1 cellular context compared by ENCODE assay signal in the genomic region with DNA sequence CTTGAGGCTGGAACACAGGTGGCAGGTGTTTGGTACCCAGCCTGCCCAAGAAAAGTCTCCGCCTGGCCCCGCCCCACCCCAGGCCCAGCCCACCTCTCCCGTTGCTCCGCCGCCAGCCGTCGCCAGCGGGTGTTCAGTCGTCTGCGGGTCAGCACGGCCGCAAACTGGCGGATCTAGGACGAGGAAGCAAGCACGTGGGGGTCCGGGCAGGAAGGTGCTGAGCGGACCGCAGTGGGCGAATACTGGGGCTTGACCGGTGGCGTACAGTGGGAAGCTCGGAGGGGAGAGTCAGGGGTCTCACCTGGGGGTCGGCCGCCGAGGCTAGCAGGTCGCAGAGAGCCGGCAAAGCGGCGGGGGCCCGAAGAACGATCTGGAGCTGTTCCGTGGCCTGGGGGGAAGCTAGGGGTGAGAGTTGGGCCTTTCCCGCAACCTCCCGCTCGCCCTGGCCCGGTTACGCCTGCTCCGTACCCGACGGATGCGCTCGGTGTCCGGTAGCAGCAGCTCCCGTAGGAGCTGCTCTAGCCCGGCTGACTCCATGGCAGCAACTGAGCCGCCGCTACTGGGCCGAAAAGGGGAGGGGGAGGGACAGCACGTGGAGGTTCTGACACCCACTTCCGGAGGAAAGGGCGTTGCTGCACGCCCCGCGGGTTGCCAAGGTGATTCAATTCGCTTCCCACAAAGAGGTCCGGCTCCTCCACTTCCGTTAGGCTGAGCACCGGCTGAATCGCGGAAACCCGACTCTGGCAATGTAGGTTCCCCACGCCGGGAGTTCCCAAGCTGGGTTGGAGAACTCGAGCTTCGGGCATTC.
TF ChIP-seq lines count a peak whose summit lies in the region.

A gene with protein sequence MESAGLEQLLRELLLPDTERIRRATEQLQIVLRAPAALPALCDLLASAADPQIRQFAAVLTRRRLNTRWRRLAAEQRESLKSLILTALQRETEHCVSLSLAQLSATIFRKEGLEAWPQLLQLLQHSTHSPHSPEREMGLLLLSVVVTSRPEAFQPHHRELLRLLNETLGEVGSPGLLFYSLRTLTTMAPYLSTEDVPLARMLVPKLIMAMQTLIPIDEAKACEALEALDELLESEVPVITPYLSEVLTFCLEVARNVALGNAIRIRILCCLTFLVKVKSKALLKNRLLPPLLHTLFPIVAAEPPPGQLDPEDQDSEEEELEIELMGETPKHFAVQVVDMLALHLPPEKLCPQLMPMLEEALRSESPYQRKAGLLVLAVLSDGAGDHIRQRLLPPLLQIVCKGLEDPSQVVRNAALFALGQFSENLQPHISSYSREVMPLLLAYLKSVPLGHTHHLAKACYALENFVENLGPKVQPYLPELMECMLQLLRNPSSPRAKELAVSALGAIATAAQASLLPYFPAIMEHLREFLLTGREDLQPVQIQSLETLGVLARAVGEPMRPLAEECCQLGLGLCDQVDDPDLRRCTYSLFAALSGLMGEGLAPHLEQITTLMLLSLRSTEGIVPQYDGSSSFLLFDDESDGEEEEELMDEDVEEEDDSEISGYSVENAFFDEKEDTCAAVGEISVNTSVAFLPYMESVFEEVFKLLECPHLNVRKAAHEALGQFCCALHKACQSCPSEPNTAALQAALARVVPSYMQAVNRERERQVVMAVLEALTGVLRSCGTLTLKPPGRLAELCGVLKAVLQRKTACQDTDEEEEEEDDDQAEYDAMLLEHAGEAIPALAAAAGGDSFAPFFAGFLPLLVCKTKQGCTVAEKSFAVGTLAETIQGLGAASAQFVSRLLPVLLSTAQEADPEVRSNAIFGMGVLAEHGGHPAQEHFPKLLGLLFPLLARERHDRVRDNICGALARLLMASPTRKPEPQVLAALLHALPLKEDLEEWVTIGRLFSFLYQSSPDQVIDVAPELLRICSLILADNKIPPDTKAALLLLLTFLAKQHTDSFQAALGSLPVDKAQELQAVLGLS (minus strand): TSS at position 566 of the 808 bp plus-strand sequence. CDS start 29 bp downstream, at position 537.

TF ChIP-seq in WTC11, 78 proteins besides CTCF, POLR2A, EP300 and RAD21 (continued from another document and continues in another):
- TF ChIP-seq, protein P1, sequence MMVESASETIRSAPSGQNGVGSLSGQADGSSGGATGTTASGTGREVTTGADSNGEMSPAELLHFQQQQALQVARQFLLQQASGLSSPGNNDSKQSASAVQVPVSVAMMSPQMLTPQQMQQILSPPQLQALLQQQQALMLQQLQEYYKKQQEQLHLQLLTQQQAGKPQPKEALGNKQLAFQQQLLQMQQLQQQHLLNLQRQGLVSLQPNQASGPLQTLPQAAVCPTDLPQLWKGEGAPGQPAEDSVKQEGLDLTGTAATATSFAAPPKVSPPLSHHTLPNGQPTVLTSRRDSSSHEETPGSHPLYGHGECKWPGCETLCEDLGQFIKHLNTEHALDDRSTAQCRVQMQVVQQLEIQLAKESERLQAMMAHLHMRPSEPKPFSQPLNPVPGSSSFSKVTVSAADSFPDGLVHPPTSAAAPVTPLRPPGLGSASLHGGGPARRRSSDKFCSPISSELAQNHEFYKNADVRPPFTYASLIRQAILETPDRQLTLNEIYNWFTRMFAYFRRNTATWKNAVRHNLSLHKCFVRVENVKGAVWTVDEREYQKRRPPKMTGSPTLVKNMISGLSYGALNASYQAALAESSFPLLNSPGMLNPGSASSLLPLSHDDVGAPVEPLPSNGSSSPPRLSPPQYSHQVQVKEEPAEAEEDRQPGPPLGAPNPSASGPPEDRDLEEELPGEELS (CRISPR knock-in tag; IDR thresholded peaks at IDR 0.05), result 0 out of 2 replicates have a peak, but pooled peaks have one; percentile 52
- TF ChIP-seq ZNF219 (CRISPR knock-in tag; IDR thresholded peaks at IDR 0.05; ENCODE audit: borderline replicate concordance) (peak; percentile 33; the same call in 1 of the 2 replicates), ESRRA (CRISPR knock-in tag; IDR thresholded peaks at IDR 0.05; ENCODE audit: borderline replicate concordance) (peak; percentile 90; the same call in 1 of the 2 replicates), RELA (CRISPR knock-in tag; IDR thresholded peaks at IDR 0.05; ENCODE audit: borderline replicate concordance) (0 out of 2 replicates have a peak, but pooled peaks have one; percentile 55), ZNF232 (CRISPR knock-in tag; IDR thresholded peaks at IDR 0.05) (peak; percentile 63; the same call in 1 of the 2 replicates), NFYB (CRISPR knock-in tag; conservative IDR thresholded peaks at IDR 0.05; ENCODE audit: low read depth) (no peak), NR1H2 (CRISPR knock-in tag; IDR thresholded peaks at IDR 0.05) (peak; percentile 74; the same call in 1 of the 2 replicates), ZNF423 (CRISPR knock-in tag; IDR thresholded peaks at IDR 0.05) (no peak), NR3C1 (CRISPR knock-in tag; conservative IDR thresholded peaks at IDR 0.05; ENCODE audit: low read depth) (peak; percentile 87; the same call in 1 of the 2 replicates), ZBTB21 (CRISPR knock-in tag; IDR thresholded peaks at IDR 0.05; ENCODE audit: borderline replicate concordance) (peak; percentile 82), FOXK1 (CRISPR knock-in tag; IDR thresholded peaks at IDR 0.05) (peak; percentile 85), ETV6 (CRISPR knock-in tag; IDR thresholded peaks at IDR 0.05) (peak; percentile 47; the same call in 1 of the 2 replicates), TP53 (CRISPR knock-in tag; IDR thresholded peaks at IDR 0.05) (peak; percentile 84), ATF1 (CRISPR knock-in tag; IDR thresholded peaks at IDR 0.05) (0 out of 2 replicates have a peak, but pooled peaks have one; percentile 39), PRRX2 (CRISPR knock-in tag; IDR thresholded peaks at IDR 0.05) (0 out of 2 replicates have a peak, but pooled peaks have one; percentile 39), ZNF416 (CRISPR knock-in tag; IDR thresholded peaks at IDR 0.05) (no peak), NR2C2 (CRISPR knock-in tag; IDR thresholded peaks at IDR 0.05) (no peak), ZNF317 (CRISPR knock-in tag; IDR thresholded peaks at IDR 0.05; ENCODE audit: borderline replicate concordance, low read depth) (no peak), SP1 (CRISPR knock-in tag; conservative IDR thresholded peaks at IDR 0.05) (peak; percentile 88), MXD4 (CRISPR knock-in tag; IDR thresholded peaks at IDR 0.05; ENCODE audit: borderline replicate concordance) (no peak), SMAD3 (CRISPR knock-in tag; IDR thresholded peaks at IDR 0.05; ENCODE audit: borderline replicate concordance) (peak; percentile 82; the same call in 1 of the 2 replicates), GTF2I (CRISPR knock-in tag; conservative IDR thresholded peaks at IDR 0.05) (no peak), ZNF138 (CRISPR knock-in tag; conservative IDR thresholded peaks at IDR 0.05) (peak; percentile 72; the same call in 1 of the 2 replicates), CREM (CRISPR knock-in tag; IDR thresholded peaks at IDR 0.05) (peak; percentile 71), CBFB (CRISPR knock-in tag; IDR thresholded peaks at IDR 0.05; ENCODE audit: low read depth) (peak; percentile 82; the same call in 1 of the 2 replicates), ZNF396 (CRISPR knock-in tag; IDR thresholded peaks at IDR 0.05; ENCODE audit: borderline replicate concordance) (no peak), ELF4 (CRISPR knock-in tag; IDR thresholded peaks at IDR 0.05; ENCODE audit: low read depth) (no peak), TEAD1 (CRISPR knock-in tag; IDR thresholded peaks at IDR 0.05) (peak; percentile 68)
- TF ChIP-seq, protein P2, sequence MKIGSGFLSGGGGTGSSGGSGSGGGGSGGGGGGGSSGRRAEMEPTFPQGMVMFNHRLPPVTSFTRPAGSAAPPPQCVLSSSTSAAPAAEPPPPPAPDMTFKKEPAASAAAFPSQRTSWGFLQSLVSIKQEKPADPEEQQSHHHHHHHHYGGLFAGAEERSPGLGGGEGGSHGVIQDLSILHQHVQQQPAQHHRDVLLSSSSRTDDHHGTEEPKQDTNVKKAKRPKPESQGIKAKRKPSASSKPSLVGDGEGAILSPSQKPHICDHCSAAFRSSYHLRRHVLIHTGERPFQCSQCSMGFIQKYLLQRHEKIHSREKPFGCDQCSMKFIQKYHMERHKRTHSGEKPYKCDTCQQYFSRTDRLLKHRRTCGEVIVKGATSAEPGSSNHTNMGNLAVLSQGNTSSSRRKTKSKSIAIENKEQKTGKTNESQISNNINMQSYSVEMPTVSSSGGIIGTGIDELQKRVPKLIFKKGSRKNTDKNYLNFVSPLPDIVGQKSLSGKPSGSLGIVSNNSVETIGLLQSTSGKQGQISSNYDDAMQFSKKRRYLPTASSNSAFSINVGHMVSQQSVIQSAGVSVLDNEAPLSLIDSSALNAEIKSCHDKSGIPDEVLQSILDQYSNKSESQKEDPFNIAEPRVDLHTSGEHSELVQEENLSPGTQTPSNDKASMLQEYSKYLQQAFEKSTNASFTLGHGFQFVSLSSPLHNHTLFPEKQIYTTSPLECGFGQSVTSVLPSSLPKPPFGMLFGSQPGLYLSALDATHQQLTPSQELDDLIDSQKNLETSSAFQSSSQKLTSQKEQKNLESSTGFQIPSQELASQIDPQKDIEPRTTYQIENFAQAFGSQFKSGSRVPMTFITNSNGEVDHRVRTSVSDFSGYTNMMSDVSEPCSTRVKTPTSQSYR (CRISPR knock-in tag; IDR thresholded peaks at IDR 0.05), result no peak
- TF ChIP-seq, protein P3, sequence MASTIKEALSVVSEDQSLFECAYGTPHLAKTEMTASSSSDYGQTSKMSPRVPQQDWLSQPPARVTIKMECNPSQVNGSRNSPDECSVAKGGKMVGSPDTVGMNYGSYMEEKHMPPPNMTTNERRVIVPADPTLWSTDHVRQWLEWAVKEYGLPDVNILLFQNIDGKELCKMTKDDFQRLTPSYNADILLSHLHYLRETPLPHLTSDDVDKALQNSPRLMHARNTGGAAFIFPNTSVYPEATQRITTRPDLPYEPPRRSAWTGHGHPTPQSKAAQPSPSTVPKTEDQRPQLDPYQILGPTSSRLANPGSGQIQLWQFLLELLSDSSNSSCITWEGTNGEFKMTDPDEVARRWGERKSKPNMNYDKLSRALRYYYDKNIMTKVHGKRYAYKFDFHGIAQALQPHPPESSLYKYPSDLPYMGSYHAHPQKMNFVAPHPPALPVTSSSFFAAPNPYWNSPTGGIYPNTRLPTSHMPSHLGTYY (CRISPR knock-in tag; IDR thresholded peaks at IDR 0.05), result no peak
- TF ChIP-seq, protein P4, sequence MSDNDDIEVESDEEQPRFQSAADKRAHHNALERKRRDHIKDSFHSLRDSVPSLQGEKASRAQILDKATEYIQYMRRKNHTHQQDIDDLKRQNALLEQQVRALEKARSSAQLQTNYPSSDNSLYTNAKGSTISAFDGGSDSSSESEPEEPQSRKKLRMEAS (CRISPR knock-in tag; IDR thresholded peaks at IDR 0.05), result peak; percentile 97
- TF ChIP-seq, protein P5, sequence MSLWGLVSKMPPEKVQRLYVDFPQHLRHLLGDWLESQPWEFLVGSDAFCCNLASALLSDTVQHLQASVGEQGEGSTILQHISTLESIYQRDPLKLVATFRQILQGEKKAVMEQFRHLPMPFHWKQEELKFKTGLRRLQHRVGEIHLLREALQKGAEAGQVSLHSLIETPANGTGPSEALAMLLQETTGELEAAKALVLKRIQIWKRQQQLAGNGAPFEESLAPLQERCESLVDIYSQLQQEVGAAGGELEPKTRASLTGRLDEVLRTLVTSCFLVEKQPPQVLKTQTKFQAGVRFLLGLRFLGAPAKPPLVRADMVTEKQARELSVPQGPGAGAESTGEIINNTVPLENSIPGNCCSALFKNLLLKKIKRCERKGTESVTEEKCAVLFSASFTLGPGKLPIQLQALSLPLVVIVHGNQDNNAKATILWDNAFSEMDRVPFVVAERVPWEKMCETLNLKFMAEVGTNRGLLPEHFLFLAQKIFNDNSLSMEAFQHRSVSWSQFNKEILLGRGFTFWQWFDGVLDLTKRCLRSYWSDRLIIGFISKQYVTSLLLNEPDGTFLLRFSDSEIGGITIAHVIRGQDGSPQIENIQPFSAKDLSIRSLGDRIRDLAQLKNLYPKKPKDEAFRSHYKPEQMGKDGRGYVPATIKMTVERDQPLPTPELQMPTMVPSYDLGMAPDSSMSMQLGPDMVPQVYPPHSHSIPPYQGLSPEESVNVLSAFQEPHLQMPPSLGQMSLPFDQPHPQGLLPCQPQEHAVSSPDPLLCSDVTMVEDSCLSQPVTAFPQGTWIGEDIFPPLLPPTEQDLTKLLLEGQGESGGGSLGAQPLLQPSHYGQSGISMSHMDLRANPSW (CRISPR knock-in tag; conservative IDR thresholded peaks at IDR 0.05; ENCODE audit: low read depth), result 0 out of 2 replicates have a peak, but pooled peaks have one; percentile 75
- TF ChIP-seq, protein P6, sequence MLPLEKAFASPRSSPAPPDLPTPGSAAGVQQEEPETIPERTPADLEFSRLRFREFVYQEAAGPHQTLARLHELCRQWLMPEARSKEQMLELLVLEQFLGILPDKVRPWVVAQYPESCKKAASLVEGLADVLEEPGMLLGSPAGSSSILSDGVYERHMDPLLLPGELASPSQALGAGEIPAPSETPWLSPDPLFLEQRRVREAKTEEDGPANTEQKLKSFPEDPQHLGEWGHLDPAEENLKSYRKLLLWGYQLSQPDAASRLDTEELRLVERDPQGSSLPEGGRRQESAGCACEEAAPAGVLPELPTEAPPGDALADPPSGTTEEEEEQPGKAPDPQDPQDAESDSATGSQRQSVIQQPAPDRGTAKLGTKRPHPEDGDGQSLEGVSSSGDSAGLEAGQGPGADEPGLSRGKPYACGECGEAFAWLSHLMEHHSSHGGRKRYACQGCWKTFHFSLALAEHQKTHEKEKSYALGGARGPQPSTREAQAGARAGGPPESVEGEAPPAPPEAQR (CRISPR knock-in tag; IDR thresholded peaks at IDR 0.05), result no peak
- TF ChIP-seq, protein P7, sequence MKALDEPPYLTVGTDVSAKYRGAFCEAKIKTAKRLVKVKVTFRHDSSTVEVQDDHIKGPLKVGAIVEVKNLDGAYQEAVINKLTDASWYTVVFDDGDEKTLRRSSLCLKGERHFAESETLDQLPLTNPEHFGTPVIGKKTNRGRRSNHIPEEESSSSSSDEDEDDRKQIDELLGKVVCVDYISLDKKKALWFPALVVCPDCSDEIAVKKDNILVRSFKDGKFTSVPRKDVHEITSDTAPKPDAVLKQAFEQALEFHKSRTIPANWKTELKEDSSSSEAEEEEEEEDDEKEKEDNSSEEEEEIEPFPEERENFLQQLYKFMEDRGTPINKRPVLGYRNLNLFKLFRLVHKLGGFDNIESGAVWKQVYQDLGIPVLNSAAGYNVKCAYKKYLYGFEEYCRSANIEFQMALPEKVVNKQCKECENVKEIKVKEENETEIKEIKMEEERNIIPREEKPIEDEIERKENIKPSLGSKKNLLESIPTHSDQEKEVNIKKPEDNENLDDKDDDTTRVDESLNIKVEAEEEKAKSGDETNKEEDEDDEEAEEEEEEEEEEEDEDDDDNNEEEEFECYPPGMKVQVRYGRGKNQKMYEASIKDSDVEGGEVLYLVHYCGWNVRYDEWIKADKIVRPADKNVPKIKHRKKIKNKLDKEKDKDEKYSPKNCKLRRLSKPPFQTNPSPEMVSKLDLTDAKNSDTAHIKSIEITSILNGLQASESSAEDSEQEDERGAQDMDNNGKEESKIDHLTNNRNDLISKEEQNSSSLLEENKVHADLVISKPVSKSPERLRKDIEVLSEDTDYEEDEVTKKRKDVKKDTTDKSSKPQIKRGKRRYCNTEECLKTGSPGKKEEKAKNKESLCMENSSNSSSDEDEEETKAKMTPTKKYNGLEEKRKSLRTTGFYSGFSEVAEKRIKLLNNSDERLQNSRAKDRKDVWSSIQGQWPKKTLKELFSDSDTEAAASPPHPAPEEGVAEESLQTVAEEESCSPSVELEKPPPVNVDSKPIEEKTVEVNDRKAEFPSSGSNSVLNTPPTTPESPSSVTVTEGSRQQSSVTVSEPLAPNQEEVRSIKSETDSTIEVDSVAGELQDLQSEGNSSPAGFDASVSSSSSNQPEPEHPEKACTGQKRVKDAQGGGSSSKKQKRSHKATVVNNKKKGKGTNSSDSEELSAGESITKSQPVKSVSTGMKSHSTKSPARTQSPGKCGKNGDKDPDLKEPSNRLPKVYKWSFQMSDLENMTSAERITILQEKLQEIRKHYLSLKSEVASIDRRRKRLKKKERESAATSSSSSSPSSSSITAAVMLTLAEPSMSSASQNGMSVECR (CRISPR knock-in tag; IDR thresholded peaks at IDR 0.05; ENCODE audit: borderline replicate concordance), result peak; percentile 71; the same call in 1 of the 2 replicates
- TF ChIP-seq, protein P8, sequence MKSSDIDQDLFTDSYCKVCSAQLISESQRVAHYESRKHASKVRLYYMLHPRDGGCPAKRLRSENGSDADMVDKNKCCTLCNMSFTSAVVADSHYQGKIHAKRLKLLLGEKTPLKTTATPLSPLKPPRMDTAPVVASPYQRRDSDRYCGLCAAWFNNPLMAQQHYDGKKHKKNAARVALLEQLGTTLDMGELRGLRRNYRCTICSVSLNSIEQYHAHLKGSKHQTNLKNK (CRISPR knock-in tag; IDR thresholded peaks at IDR 0.05), result no peak
